In the genomic region with DNA sequence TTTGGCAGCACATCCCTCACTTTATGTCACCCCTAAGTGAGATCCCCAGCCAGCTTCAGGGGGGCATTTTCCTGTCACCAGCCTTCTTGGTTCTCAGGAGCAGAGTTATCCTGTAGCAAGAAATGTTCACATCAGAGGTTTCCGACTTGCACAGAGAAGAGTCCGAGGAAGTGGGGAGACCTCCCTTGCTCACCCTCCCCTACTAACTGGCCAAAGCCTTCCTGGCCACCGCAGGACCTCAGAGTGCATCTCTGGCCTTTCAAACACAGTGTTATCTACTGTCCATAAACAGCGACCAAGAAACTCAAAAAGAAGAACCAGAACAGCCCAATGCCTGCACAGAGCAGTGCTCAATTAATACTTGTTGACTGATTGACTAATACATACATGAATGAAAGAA, we compare ENCODE assay signal across 20 cellular contexts.
A peak's percentile ranks its signal among the peaks of the same experiment; 100 is the strongest.
DNase-seq lines count a peak whose midpoint lies in the region; ATAC-seq and TF ChIP-seq lines count a peak whose summit lies in the region.
"Had no signal": no experiment of that assay in that cellular context is flagged by ENCODE, and none has a peak within 500 bp of the region (broad histone marks: within the 10 kb centered on the region; RNA-seq: fewer than 3 reads in every experiment).

No MANE protein-coding gene starts in this region.

- H3K4me1 ChIP-seq in esophagus muscularis mucosa (peaks cover 18 to 63% (median 53%) of the 10 kb centered on the region in 4 donors), muscle layer of colon (ENCODE audit: insufficient read depth, low read length) (peaks cover 54% of the 10 kb centered on the region), stomach (peaks cover 0 to 33% (median 18%) of the 10 kb centered on the region in 4 donors)

- H3K36me3 ChIP-seq in esophagus muscularis mucosa (no peaks in the 10 kb centered on the region), muscle layer of colon (ENCODE audit: insufficient read depth, low read length) (no peaks in the 10 kb centered on the region), stomach (no peaks in the 10 kb centered on the region)
- H3K36me3 ChIP-seq: BLaER1 had no signal

- peak; percentile 11 for DNase-seq in activated CD8-positive, alpha-beta memory T cell treated with anti-CD3 and anti-CD28 coated beads for 24 hours
- no peak for DNase-seq in activated CD8-positive, alpha-beta memory T cell treated with anti-CD3 and anti-CD28 coated beads, Interleukin-2, amount 50 U/mL, for 4 hours
- DNase-seq in esophagus muscularis mucosa (ENCODE audit: extremely low spot score) (no peak), stomach (no peak), CD1c-positive myeloid dendritic cell (ENCODE audit: extremely low spot score) (no peak)
- DNase-seq: CD8-positive, alpha-beta memory T cell; GDM1; NCI-H1436; NCI-H2029; NCI-H2171; NCI-H446 treated with DMSO at 0.1 percent for 48 hours; NCI-H748 treated with DMSO at 0.1 percent for 48 hours; OCI-M1 had no signal

- H3K27me3 ChIP-seq in esophagus muscularis mucosa (no peaks in the 10 kb centered on the region), muscle layer of colon (ENCODE audit: control insufficient read depth in 1 of 2, insufficient read depth in 2 of 2, low read length in 2 of 2) (no peaks in the 10 kb centered on the region), stomach (no peaks in the 10 kb centered on the region)
- H3K27me3 ChIP-seq: BLaER1 had no signal

- WGBS in esophagus muscularis mucosa, result 86% methylated on average over 2 of the region's 4 CpGs
- WGBS in stomach, 5 donors, result 70 to 87% (median 82%) methylated on average over 4 of the region's 4 CpGs

- TF ChIP-seq EP300 in esophagus muscularis mucosa (IDR thresholded peaks at IDR 0.05) (no peak), stomach (IDR thresholded peaks at IDR 0.05) (no peak)

- H3K9ac ChIP-seq in muscle layer of colon (ENCODE audit: low read length), result no peak overlapping the region
- H3K9ac ChIP-seq: BLaER1, GM23248, KMS-11 had no signal

- TF ChIP-seq POLR2A in esophagus muscularis mucosa (IDR thresholded peaks at IDR 0.05; ENCODE audit: low read depth), result no peak
- no peak for TF ChIP-seq POLR2A in stomach (IDR thresholded peaks at IDR 0.05)

- H3K4me3 ChIP-seq in esophagus muscularis mucosa (no peak overlapping the region), muscle layer of colon (ENCODE audit: low read depth in 1 of 2, low read length in 2 of 2) (no peak overlapping the region), stomach (no peak overlapping the region)
- H3K4me3 ChIP-seq: BLaER1, GM12878, GM23248 had no signal

- peak overlapping the region; percentile 67 to 83 (median 78) for H3K27ac ChIP-seq in esophagus muscularis mucosa (replicated peaks in 1 of 4)
- peak overlapping the region; percentile 53 for H3K27ac ChIP-seq in muscle layer of colon (ENCODE audit: low read depth, low read length)
- peak overlapping the region in 3 of 5 donors; percentile 1 to 53 (median 38) for H3K27ac ChIP-seq in stomach
- H3K27ac ChIP-seq: BLaER1, GM23248, KMS-11 had no signal

- intact Hi-C loops in esophagus muscularis mucosa (cut with DNase I), result no loop called here
- intact Hi-C loops in stomach (cut with DNase I; ENCODE audit: low total_unique reads), result no loop called here

- no peaks in the 10 kb centered on the region for H3K9me3 ChIP-seq in esophagus muscularis mucosa
- H3K9me3 ChIP-seq in muscle layer of colon (ENCODE audit: low read length), result no peaks in the 10 kb centered on the region
- H3K9me3 ChIP-seq in stomach, result no peaks in the 10 kb centered on the region
- H3K9me3 ChIP-seq: BLaER1 had no signal

- ATAC-seq in GM21717 (IDR thresholded peaks at IDR 0.05; ENCODE audit: unreplicated experiment) (no peak), HG03460 (IDR thresholded peaks at IDR 0.05; ENCODE audit: unreplicated experiment) (no peak)
- ATAC-seq: GM12878 had no signal

- TF ChIP-seq CTCF in esophagus muscularis mucosa (IDR thresholded peaks at IDR 0.05) (no peak), stomach (IDR thresholded peaks at IDR 0.05) (no peak)
